ENCODE assay signal across 1 cellular context in genomic region chr6:41236276-41236675, GRCh38.
TF ChIP-seq lines count a peak whose summit lies in the region.

No MANE protein-coding gene starts in this region.

TF ChIP-seq in H1, 55 proteins besides CTCF, POLR2A, EP300 and RAD21:
- TF ChIP-seq SIN3A (conservative IDR thresholded peaks at IDR 0.05 in 1 of 2, IDR thresholded peaks at IDR 0.05 in 1 of 2; ENCODE audit: low read depth in 1 of 2, low read length in 2 of 2) (no peak), TAF7 (optimal IDR thresholded peaks at IDR 0.05; ENCODE audit: borderline replicate concordance, low read depth, low read length) (no peak)
